2 cellular contexts compared by ENCODE assay signal in genomic region chr20:36015806-36016401, GRCh38.
TF ChIP-seq lines count a peak whose summit lies in the region.

No MANE protein-coding gene starts in this region.

TF ChIP-seq in HepG2, 621 proteins besides CTCF, POLR2A, EP300 and RAD21:
- TF ChIP-seq ZNF20 (CRISPR knock-in tag; IDR thresholded peaks at IDR 0.05) (no peak), RNF2 (conservative IDR thresholded peaks at IDR 0.05; ENCODE audit: low read depth) (no peak), MAFK (conservative IDR thresholded peaks at IDR 0.05 in 1 of 2, IDR thresholded peaks at IDR 0.05 in 1 of 2; ENCODE audit: low read length in 2 of 2) (peak; percentile 95 to 97), MYPOP (CRISPR knock-in tag; IDR thresholded peaks at IDR 0.05) (no peak), ZC3H4 (CRISPR knock-in tag; IDR thresholded peaks at IDR 0.05; ENCODE audit: borderline replicate concordance) (no peak), CENPT (CRISPR knock-in tag; IDR thresholded peaks at IDR 0.05; ENCODE audit: low read depth) (no peak), MAFF (IDR thresholded peaks at IDR 0.05; ENCODE audit: low read depth, low read length) (peak; percentile 94), MAX (IDR thresholded peaks at IDR 0.05) (no peak)

TF ChIP-seq in endothelial cell of umbilical vein, 7 proteins besides CTCF, POLR2A, EP300 and RAD21:
- TF ChIP-seq FOS (IDR thresholded peaks at IDR 0.05; ENCODE audit: borderline replicate concordance, insufficient read depth, low read length) (no peak), POLR2AphosphoS5 (IDR thresholded peaks at IDR 0.05; ENCODE audit: insufficient read depth, low read depth, low read length) (no peak), EZH2 (IDR thresholded peaks at IDR 0.05; ENCODE audit: borderline replicate concordance, low read depth, low read length, severe bottlenecking) (no peak), JUN (IDR thresholded peaks at IDR 0.05; ENCODE audit: borderline replicate concordance, insufficient read depth, insufficient read length, low read depth) (no peak)
